In the genomic region with DNA sequence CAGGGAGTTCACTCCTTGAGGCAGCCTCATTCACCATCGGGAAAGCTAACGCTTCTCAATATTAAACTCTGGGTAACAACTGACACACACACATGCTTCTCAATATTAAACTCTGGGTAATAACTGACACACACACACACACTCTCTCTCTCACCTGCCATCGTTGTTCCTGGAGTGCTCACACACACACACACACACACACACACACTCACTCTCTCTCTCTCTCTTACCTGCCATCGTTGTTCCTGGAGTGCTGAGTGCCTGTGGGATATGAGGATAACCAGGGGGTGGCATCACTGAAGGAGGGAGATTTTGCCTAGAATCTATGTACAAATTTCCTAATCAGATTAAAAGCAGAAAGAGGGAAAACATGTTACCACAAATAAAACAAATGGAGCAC, we compare ENCODE assay signal across 1 cellular context.
TF ChIP-seq lines count a peak whose summit lies in the region.

No MANE protein-coding gene starts in this region.

TF ChIP-seq in SK-N-SH, 30 proteins besides CTCF, POLR2A, EP300 and RAD21 (continued from another document):
- TF ChIP-seq, protein P1, sequence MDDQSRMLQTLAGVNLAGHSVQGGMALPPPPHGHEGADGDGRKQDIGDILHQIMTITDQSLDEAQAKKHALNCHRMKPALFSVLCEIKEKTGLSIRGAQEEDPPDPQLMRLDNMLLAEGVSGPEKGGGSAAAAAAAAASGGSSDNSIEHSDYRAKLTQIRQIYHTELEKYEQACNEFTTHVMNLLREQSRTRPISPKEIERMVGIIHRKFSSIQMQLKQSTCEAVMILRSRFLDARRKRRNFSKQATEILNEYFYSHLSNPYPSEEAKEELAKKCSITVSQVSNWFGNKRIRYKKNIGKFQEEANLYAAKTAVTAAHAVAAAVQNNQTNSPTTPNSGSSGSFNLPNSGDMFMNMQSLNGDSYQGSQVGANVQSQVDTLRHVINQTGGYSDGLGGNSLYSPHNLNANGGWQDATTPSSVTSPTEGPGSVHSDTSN (IDR thresholded peaks at IDR 0.05): no peak
